Comparison of ENCODE assay signal across 12 cellular contexts in genomic region chr4:101953949-101954348, GRCh38.
A peak's percentile ranks its signal among the peaks of the same experiment; 100 is the strongest.
DNase-seq lines count a peak whose midpoint lies in the region; ATAC-seq and TF ChIP-seq lines count a peak whose summit lies in the region.
"Had no signal": no experiment of that assay in that cellular context is flagged by ENCODE, and none has a peak within 500 bp of the region (broad histone marks: within the 10 kb centered on the region; RNA-seq: fewer than 3 reads in every experiment).

No MANE protein-coding gene starts in this region.

- peak overlapping the region; percentile 90 for H3K27ac ChIP-seq in mesodermal cell (ENCODE audit: low read depth, low read length, severe bottlenecking)
- H3K27ac ChIP-seq: lower lobe of right lung had no signal

- H3K9me3 Mint-ChIP-seq in Caco-2 (ENCODE audit: unreplicated experiment): no peaks in the 10 kb centered on the region
- H3K9me3 Mint-ChIP-seq in chondrocyte (ENCODE audit: low read depth): no peaks in the 10 kb centered on the region
- H3K9me3 Mint-ChIP-seq: activated CD4-positive, alpha-beta T cell treated with anti-CD3 and anti-CD28 coated beads, Interleukin-2, amount 10 ng/mL, durations not matched to agents 7 days and 5 days; central memory CD8-positive, alpha-beta T cell had no signal

- POLR2A ChIA-PET in Caco-2 (lab: Charles Lee): no interaction called here

- H3K4me1 ChIP-seq in Caco-2 (peaks cover 43% of the 10 kb centered on the region), mesodermal cell (ENCODE audit: control insufficient read depth, insufficient read depth, low read length, poor library complexity, severe bottlenecking) (peaks cover 29% of the 10 kb centered on the region)
- H3K4me1 ChIP-seq: lower lobe of right lung had no signal

- 2 to 8% methylated on average over 4 of the region's 4 CpGs for WGBS in mesodermal cell (ENCODE audit: insufficient coverage in 2 of 2), 2 experiments

- H3K36me3 ChIP-seq in Caco-2 (ENCODE audit: control insufficient read depth, insufficient read depth, low read length) (no peaks in the 10 kb centered on the region), mesodermal cell (ENCODE audit: control insufficient read depth, insufficient read depth, low read length) (no peaks in the 10 kb centered on the region)
- H3K36me3 ChIP-seq: lower lobe of right lung had no signal

- no peak overlapping the region for H3K4me3 ChIP-seq in Caco-2 (ENCODE audit: low read depth, low read length)
- H3K4me3 ChIP-seq in mesodermal cell (ENCODE audit: extremely low read depth, insufficient read depth, low read length, poor library complexity, severe bottlenecking): no peak overlapping the region
- H3K4me3 ChIP-seq: lower lobe of right lung had no signal

- BruUV-seq in Caco-2 (replicated peaks; lab: Mats Ljungman, UMichigan): no TSS peak

- no peaks in the 10 kb centered on the region for H3K27me3 Mint-ChIP-seq in Caco-2 (ENCODE audit: insufficient read depth, unreplicated experiment)
- no peaks in the 10 kb centered on the region for H3K27me3 Mint-ChIP-seq in chondrocyte (ENCODE audit: low read depth)
- H3K27me3 Mint-ChIP-seq: central memory CD8-positive, alpha-beta T cell had no signal

- H3K4me1 Mint-ChIP-seq in Caco-2 (ENCODE audit: low read depth, unreplicated experiment) (peaks cover 19% of the 10 kb centered on the region), chondrocyte (ENCODE audit: low read depth) (peaks cover 26% of the 10 kb centered on the region)
- H3K4me1 Mint-ChIP-seq: activated CD4-positive, alpha-beta T cell treated with anti-CD3 and anti-CD28 coated beads, Interleukin-2, amount 10 ng/mL, durations not matched to agents 7 days and 5 days; central memory CD8-positive, alpha-beta T cell had no signal

- H3K4me3 Mint-ChIP-seq in Caco-2 (ENCODE audit: unreplicated experiment) (peak overlapping the region; percentile 50), chondrocyte (ENCODE audit: unreplicated experiment) (no peak overlapping the region)
- H3K4me3 Mint-ChIP-seq: activated CD4-positive, alpha-beta T cell treated with anti-CD3 and anti-CD28 coated beads, Interleukin-2, amount 10 ng/mL, durations not matched to agents 7 days and 5 days; central memory CD8-positive, alpha-beta T cell had no signal

- intact Hi-C loops in Caco-2 (cut with micrococcal nuclease; ENCODE audit: unreplicated experiment): loop anchor here (1.0 to 10.0 kb wide), 3 partner anchors 17 to 179 kb away; no protein-coding TSS in a partner anchor
- intact Hi-C loops in left ventricle myocardium superior (cut with micrococcal nuclease): no loop called here

- H3K36me3 Mint-ChIP-seq in Caco-2 (ENCODE audit: insufficient read depth, unreplicated experiment) (peaks cover 8% of the 10 kb centered on the region), chondrocyte (ENCODE audit: low read depth) (no peaks in the 10 kb centered on the region)

- DNase-seq in Caco-2: peak; percentile 52 to 65
- peak; percentile 79 for DNase-seq in M059J (ENCODE audit: low read depth)
- no peak for DNase-seq in chondrocyte (ENCODE audit: low spot score)
- no peak for DNase-seq in GM19240 (ENCODE audit: insufficient read length, low spot score)
- no peak for DNase-seq in GOT3 (lab: John Stamatoyannopoulos, UW)
- no peak for DNase-seq in KG1 (lab: John Stamatoyannopoulos, UW)
- DNase-seq in left ventricle myocardium superior: no peak
- DNase-seq: activated CD4-positive, alpha-beta T cell treated with anti-CD3 and anti-CD28 coated beads, Interleukin-2, amount 10 ng/mL, durations not matched to agents 7 days and 5 days; lower lobe of right lung; NCI-H526 had no signal

- H3K9me3 ChIP-seq in Caco-2 (no peaks in the 10 kb centered on the region), mesodermal cell (ENCODE audit: control insufficient read depth, low read length) (no peaks in the 10 kb centered on the region)
- H3K9me3 ChIP-seq: lower lobe of right lung had no signal

- H3K27me3 ChIP-seq in Caco-2 (replicated peaks; ENCODE audit: control insufficient read depth, insufficient read depth, low read length): no peaks in the 10 kb centered on the region

- no peak for ATAC-seq in left ventricle myocardium superior

- CTCF ChIA-PET in Caco-2 (lab: Charles Lee): no interaction called here

- H3K27ac Mint-ChIP-seq in Caco-2 (ENCODE audit: unreplicated experiment): peak overlapping the region; percentile 96
- peak overlapping the region; percentile 58 for H3K27ac Mint-ChIP-seq in chondrocyte (ENCODE audit: unreplicated experiment)
- H3K27ac Mint-ChIP-seq: activated CD4-positive, alpha-beta T cell treated with anti-CD3 and anti-CD28 coated beads, Interleukin-2, amount 10 ng/mL, durations not matched to agents 7 days and 5 days had no signal

- TF ChIP-seq CTCF in Caco-2 (IDR thresholded peaks at IDR 0.05; ENCODE audit: insufficient read depth in 1 of 2, low read depth in 1 of 2, low read length in 1 of 2, severe bottlenecking in 1 of 2, unreplicated experiment in 1 of 2): no peak
- no peak for TF ChIP-seq CTCF in chondrocyte (IDR thresholded peaks at IDR 0.05)

Comparison
In these comparisons a context has a peak if more than half of its experiments do, and no peak if none do; other contexts are left out.
1. DNase-seq: peak in Caco-2 (2 of 2) and M059J (single experiment); none in chondrocyte (single experiment), GM19240 (single experiment), GOT3 (single experiment), KG1 (single experiment) and left ventricle myocardium superior (single experiment).